ENCODE assay signal across 20 cellular contexts in genomic region chr15:78182821-78183220, GRCh38. TPM values are rescaled to one million over a fixed set of nuclear protein-coding genes. Genes with fewer than 3 reads are reported as not detected.
"Had no signal": no experiment of that assay in that cellular context is flagged by ENCODE, and none has a peak within 500 bp of the region (broad histone marks: within the 10 kb centered on the region; RNA-seq: fewer than 3 reads in every experiment).

No MANE protein-coding gene starts in this region.

- H3K27me3 Mint-ChIP-seq: progenitor cell of endocrine pancreas had no signal

- H3K4me3 ChIP-seq: esophagus squamous epithelium, pancreas, stomach had no signal

- H3K36me3 ChIP-seq: esophagus squamous epithelium, pancreas, stomach had no signal

- H3K4me3 Mint-ChIP-seq: dendritic cell treated with granulocyte-macrophage colony-stimulating factor and Interleukin-4, amounts not matched to agents 40 ng/mL and 50 ng/mL, for 4 days; effector memory CD8-positive, alpha-beta T cell; immature natural killer cell; mesothelial cell of epicardium; natural killer cell; neural crest cell had no signal

- H3K4me1 Mint-ChIP-seq: immature natural killer cell, mesothelial cell of epicardium, natural killer cell, neural crest cell had no signal

- ATAC-seq: effector memory CD8-positive, alpha-beta T cell; left cardiac atrium; natural killer cell; pancreas; right cardiac atrium had no signal

- H3K27me3 ChIP-seq: esophagus squamous epithelium, pancreas, stomach had no signal

- H3K27ac ChIP-seq: esophagus squamous epithelium, pancreas, stomach had no signal

- H3K9me3 Mint-ChIP-seq: dendritic cell treated with granulocyte-macrophage colony-stimulating factor and Interleukin-4, amounts not matched to agents 40 ng/mL and 50 ng/mL, for 4 days; effector memory CD8-positive, alpha-beta T cell; mesothelial cell of epicardium; natural killer cell; neural crest cell had no signal

- DNase-seq: effector memory CD8-positive, alpha-beta T cell; esophagus squamous epithelium; foreskin fibroblast; immature natural killer cell; kidney; left cardiac atrium; natural killer cell; right cardiac atrium; small intestine; stimulated activated CD4-positive, alpha-beta T cell treated with anti-CD3 and anti-CD28 coated beads, Interleukin-12 subunit alpha, Interleukin-12 subunit beta, amount 100 ng/mL, for 4 hours; stimulated activated naive CD4-positive, alpha-beta T cell; stomach; substantia nigra; trophoblast cell had no signal

- H3K9me3 ChIP-seq: esophagus squamous epithelium, pancreas, stomach had no signal

- H3K27ac Mint-ChIP-seq: dendritic cell treated with granulocyte-macrophage colony-stimulating factor and Interleukin-4, amounts not matched to agents 40 ng/mL and 50 ng/mL, for 4 days; immature natural killer cell; mesothelial cell of epicardium; natural killer cell; progenitor cell of endocrine pancreas had no signal

- H3K4me1 ChIP-seq: esophagus squamous epithelium, pancreas, stomach had no signal

- H3K36me3 Mint-ChIP-seq: immature natural killer cell, mesothelial cell of epicardium, natural killer cell had no signal

RNA-seq across cellular contexts. Expression of gene ACSBG1, which starts 51.5 kb away (rescaled TPM):
- total RNA-seq: lung microvascular endothelial cell, progenitor cell of endocrine pancreas had no signal
